In the genomic region with DNA sequence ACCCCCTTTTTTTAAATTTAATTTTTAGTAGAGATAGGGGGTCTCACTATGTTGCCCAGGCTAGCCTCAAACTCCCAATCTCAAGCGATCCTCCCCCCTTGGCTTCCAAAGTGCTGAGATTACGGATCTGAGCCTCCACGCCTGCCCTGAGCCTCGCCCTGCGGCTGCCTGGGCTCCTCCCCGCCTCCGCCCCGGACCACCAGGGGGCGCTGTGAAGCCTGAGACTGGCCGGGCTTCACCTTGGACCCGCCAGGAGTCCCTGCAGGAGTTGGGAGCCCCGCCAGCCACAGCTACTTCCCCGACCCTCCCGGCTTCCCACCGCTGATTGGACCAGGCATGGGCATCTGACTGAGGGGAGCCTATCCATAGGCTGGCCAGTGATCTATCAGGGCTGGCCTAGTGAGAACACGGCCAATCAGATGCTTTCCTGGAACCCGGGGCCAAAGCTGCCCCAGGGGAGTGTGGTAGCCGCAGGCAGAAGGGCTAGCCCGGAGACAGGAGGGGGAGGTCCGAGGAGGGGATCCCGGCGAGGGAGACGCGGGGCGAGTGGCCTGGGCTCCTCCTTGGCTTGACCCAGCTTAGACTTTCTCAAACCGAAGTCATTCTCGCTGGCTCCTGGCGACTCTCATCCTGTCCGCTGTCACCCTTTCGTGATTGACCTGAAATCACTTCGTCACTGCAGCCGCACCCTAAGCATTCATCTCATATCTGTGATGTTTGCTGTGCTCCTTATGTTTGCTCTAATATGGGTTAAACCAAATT, we compare ENCODE assay signal across 9 cellular contexts. TPM values are rescaled to one million over a fixed set of nuclear protein-coding genes. Genes with fewer than 3 reads are reported as not detected.
DNase-seq lines count a peak whose midpoint lies in the region; ATAC-seq, FAIRE-seq and TF ChIP-seq lines count a peak whose summit lies in the region.
"Had no signal": no experiment of that assay in that cellular context is flagged by ENCODE, and none has a peak within 500 bp of the region (broad histone marks: within the 10 kb centered on the region; RNA-seq: fewer than 3 reads in every experiment).

No MANE protein-coding gene starts in this region.

- peak overlapping the region; percentile 94 for H3K4me2 ChIP-seq in keratinocyte (ENCODE audit: control insufficient read depth, extremely low read depth, insufficient read depth, low read depth, low read length)

- peaks cover 34% of the 10 kb centered on the region for H3K4me1 ChIP-seq in keratinocyte (ENCODE audit: control insufficient read depth, extremely low read depth, insufficient read depth, low read length)

- DNase-seq in AG09309 (ENCODE audit: low read depth) (peak; percentile 90), NCI-H226 (peak; percentile 99), cerebellar cortex (ENCODE audit: low spot score) (peak; percentile 99), keratinocyte (ENCODE audit: low read depth, low spot score) (peak; percentile 97)
- DNase-seq in activated CD4-positive, CD25-positive, alpha-beta regulatory T cell (lab: John Stamatoyannopoulos, UW) = peak; percentile 77 to 97 (median 86)
- DNase-seq in stimulated activated CD4-positive, alpha-beta T cell treated with anti-CD3 and anti-CD28 coated beads, Interleukin-15, amount 100 ng/mL, for 1 hour (ENCODE audit: low read depth in 1 of 2, low spot score in 1 of 2) = peak; percentile 80 to 92

- H3K9ac ChIP-seq in keratinocyte (ENCODE audit: control insufficient read depth, extremely low read depth, insufficient read depth, low read length) = peak overlapping the region; percentile 72

- peak; percentile 99 for TF ChIP-seq CTCF in AG09309 (IDR thresholded peaks at IDR 0.05; ENCODE audit: control insufficient read depth, insufficient read depth, low read depth, low read length, missing control alignments)
- TF ChIP-seq CTCF in keratinocyte (optimal IDR thresholded peaks at IDR 0.05 in 1 of 3, IDR thresholded peaks at IDR 0.05 in 1 of 3, conservative IDR thresholded peaks at IDR 0.05 in 1 of 3; ENCODE audit: extremely low read depth in 1 of 3, insufficient read depth in 2 of 3, low read length in 3 of 3) = peak; percentile 88 to 98 (median 90)

- ATAC-seq in GM18909 (IDR thresholded peaks at IDR 0.05; ENCODE audit: poor library complexity, unreplicated experiment) = peak; percentile 95
- ATAC-seq in HG03175 (IDR thresholded peaks at IDR 0.05; ENCODE audit: unreplicated experiment) = peak; percentile 97

- dilution Hi-C loops in keratinocyte (cut with MboI; ENCODE audit: extremely low pct_ligation_motif_present, low sequenced_read_pairs) = no loop called here

- FAIRE-seq in keratinocyte (lab: Jason Lieb, UNC) = peak; percentile 78
- FAIRE-seq: colon had no signal

- H3K9me3 ChIP-seq in keratinocyte (ENCODE audit: control insufficient read depth, low read depth, low read length) = no peaks in the 10 kb centered on the region

- no peaks in the 10 kb centered on the region for H3K27me3 ChIP-seq in keratinocyte (ENCODE audit: control insufficient read depth, extremely low read depth, insufficient read depth, low read length)

- no peaks in the 10 kb centered on the region for H3K9me1 ChIP-seq in keratinocyte (ENCODE audit: control insufficient read depth, extremely low read depth, insufficient read depth, low read length)

- peak overlapping the region; percentile 93 for H3K4me3 ChIP-seq in AG09309 (ENCODE audit: control insufficient read depth, low read depth, low read length)
- H3K4me3 ChIP-seq in keratinocyte (ENCODE audit: control insufficient read depth in 2 of 3, extremely low read depth in 1 of 3, insufficient read depth in 2 of 3, low read depth in 1 of 3, low read length in 3 of 3) = peak overlapping the region; percentile 36 to 72 (median 46)

- peak overlapping the region; percentile 83 for H3K27ac ChIP-seq in keratinocyte (ENCODE audit: control insufficient read depth, insufficient read depth, low read length)

- H3K36me3 ChIP-seq in keratinocyte (ENCODE audit: control insufficient read depth in 2 of 2, extremely low read depth in 1 of 2, insufficient read depth in 2 of 2, low read length in 2 of 2) = no peaks in the 10 kb centered on the region

- H3K79me2 ChIP-seq in keratinocyte (ENCODE audit: control insufficient read depth, insufficient read depth, low read length) = no peaks in the 10 kb centered on the region

- peak overlapping the region; percentile 66 for H2AFZ ChIP-seq in keratinocyte (ENCODE audit: control insufficient read depth, low read length)

- H4K20me1 ChIP-seq in keratinocyte (ENCODE audit: control insufficient read depth, extremely low read depth, insufficient read depth, low read length) = no peaks in the 10 kb centered on the region

RNA-seq across cellular contexts. Expression of gene ANKRD9, which starts 15.1 kb away (rescaled TPM):
- polyA plus RNA-seq in keratinocyte = 3.5 to 9.6 TPM (median 4.9 TPM) in 3 replicates
- polyA plus RNA-seq in keratinocyte (2011; ENCODE audit: low read depth) = 8.2 TPM
- 1.6 and 13.9 TPM in 2 replicates for polyA plus RNA-seq in keratinocyte (2011; cell fraction: cytosol; rRNA removed)
- 14.2 and 23.3 TPM in 2 replicates for polyA plus RNA-seq in keratinocyte (2011; cell fraction: nucleus; rRNA removed)
- polyA plus RNA-seq in keratinocyte (2012; ENCODE audit: low replicate concordance) = 7.5 and 17.3 TPM in 2 replicates
- polyA minus RNA-seq in keratinocyte = 2.9 to 3.9 TPM (median 3.1 TPM) in 3 replicates
- 19.6 TPM for polyA minus RNA-seq in keratinocyte (2011; cell fraction: cytosol; rRNA and poly(A)+ RNA removed)
- 8.9 and 9.6 TPM in 2 replicates for polyA minus RNA-seq in keratinocyte (2011; cell fraction: nucleus; rRNA and poly(A)+ RNA removed)

Comparison
In these comparisons a context has a peak if more than half of its experiments do, and no peak if none do; other contexts are left out.
1. Peak in every context shown above with its lines: DNase-seq, ATAC-seq, H3K4me3 ChIP-seq and H3K27ac ChIP-seq.